Comparison of ENCODE assay signal across 14 cellular contexts in the genomic region with DNA sequence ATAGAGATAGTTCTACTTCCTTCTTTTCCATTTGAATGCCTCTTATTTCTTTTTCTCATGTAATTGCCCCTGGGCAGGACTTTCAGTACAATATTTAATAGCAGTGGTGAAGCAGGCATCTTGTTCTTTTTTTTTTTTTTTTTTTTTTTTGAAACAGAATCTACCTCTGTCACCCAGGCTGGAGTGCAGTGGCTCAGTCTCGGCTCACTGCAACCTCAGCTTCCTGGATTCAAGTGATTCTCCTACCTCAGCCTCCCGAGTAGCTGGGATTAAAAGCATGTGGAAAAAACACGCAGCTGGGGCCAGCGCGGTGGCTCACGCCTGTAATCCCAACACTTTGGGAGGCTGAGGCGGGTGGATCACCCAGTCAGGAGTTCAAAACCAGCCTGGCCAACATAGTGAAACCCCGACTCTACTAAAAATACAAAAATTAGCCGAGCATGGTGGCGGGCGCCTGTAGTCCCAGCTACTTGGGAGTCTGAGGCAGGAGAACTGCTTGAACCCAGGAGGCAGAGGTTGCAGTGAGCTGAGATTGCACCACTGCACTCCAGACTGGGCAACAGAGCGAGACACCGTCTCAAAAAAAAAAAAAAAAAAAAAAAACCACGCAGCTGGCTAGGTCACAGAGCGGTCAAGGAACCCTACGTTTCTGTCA. TPM values are rescaled to one million over a fixed set of nuclear protein-coding genes. Genes with fewer than 3 reads are reported as not detected.
"Had no signal": no experiment of that assay in that cellular context is flagged by ENCODE, and none has a peak within 500 bp of the region (broad histone marks: within the 10 kb centered on the region; RNA-seq: fewer than 3 reads in every experiment).

No MANE protein-coding gene starts in this region.

RNA-seq across cellular contexts. Expression of a gene that starts 16.0 kb away (rescaled TPM):
- total RNA-seq: activated naive CD8-positive, alpha-beta T cell treated with anti-CD3 and anti-CD28 coated beads for 36 hours; aorta; body of pancreas; heart right ventricle; natural killer cell; psoas muscle had no signal
- polyA plus RNA-seq: aorta, heart right ventricle had no signal

RNA-seq across cellular contexts. Expression of a gene that starts 46.9 kb away (rescaled TPM):
- total RNA-seq: activated naive CD4-positive, alpha-beta T cell treated with anti-CD3 and anti-CD28 coated beads for 36 hours; activated naive CD8-positive, alpha-beta T cell treated with anti-CD3 and anti-CD28 coated beads for 36 hours; adrenal gland; aorta; dermis blood vessel endothelial cell; esophagus muscularis mucosa; foreskin keratinocyte; heart right ventricle; kidney epithelial cell; natural killer cell; psoas muscle; tibial nerve; ureter had no signal
- polyA plus RNA-seq: adrenal gland, aorta, foreskin keratinocyte, heart right ventricle, psoas muscle had no signal
